Comparison of ENCODE assay signal across 1 cellular context in genomic region chr15:78979456-78980320, GRCh38.
TF ChIP-seq lines count a peak whose summit lies in the region.

No MANE protein-coding gene starts in this region.

TF ChIP-seq in K562, 482 proteins besides CTCF, POLR2A, EP300 and RAD21 (continued from another document and continues in another):
- TF ChIP-seq ZMIZ1 (IDR thresholded peaks at IDR 0.05; ENCODE audit: low read depth in 2 of 2, low read length in 2 of 2) = no peak
- no peak for TF ChIP-seq ZNF764 (CRISPR knock-in tag; IDR thresholded peaks at IDR 0.05; ENCODE audit: low read depth)
- TF ChIP-seq HEY1 (CRISPR knock-in tag; IDR thresholded peaks at IDR 0.05; ENCODE audit: borderline replicate concordance) = no peak
- TF ChIP-seq KAT7 (CRISPR knock-in tag; IDR thresholded peaks at IDR 0.05; ENCODE audit: borderline replicate concordance) = no peak
- TF ChIP-seq ZBTB40 (IDR thresholded peaks at IDR 0.05) = no peak
- no peak for TF ChIP-seq ZBTB40 (CRISPR knock-in tag; IDR thresholded peaks at IDR 0.05)
- no peak for TF ChIP-seq ETV6 (IDR thresholded peaks at IDR 0.05; ENCODE audit: borderline replicate concordance in 1 of 2, low read depth in 2 of 2, low read length in 1 of 2)
- no peak for TF ChIP-seq ETV6 (CRISPR knock-in tag; IDR thresholded peaks at IDR 0.05; ENCODE audit: borderline replicate concordance)
- TF ChIP-seq ESRRB (CRISPR knock-in tag; IDR thresholded peaks at IDR 0.05; ENCODE audit: borderline replicate concordance) = no peak
- no peak for TF ChIP-seq ZNF134 (CRISPR knock-in tag; conservative IDR thresholded peaks at IDR 0.05)
- no peak for TF ChIP-seq NR0B1 (IDR thresholded peaks at IDR 0.05; ENCODE audit: partially characterized antibody)
- no peak for TF ChIP-seq MAZ (CRISPR knock-in tag; conservative IDR thresholded peaks at IDR 0.05 in 1 of 2, IDR thresholded peaks at IDR 0.05 in 1 of 2)
- no peak for TF ChIP-seq TFE3 (CRISPR knock-in tag; IDR thresholded peaks at IDR 0.05)
- TF ChIP-seq SP2 (IDR thresholded peaks at IDR 0.05; ENCODE audit: extremely low read depth, low read depth, low read length, poor library complexity, severe bottlenecking) = no peak
- TF ChIP-seq SLC30A9 (CRISPR knock-in tag; IDR thresholded peaks at IDR 0.05) = no peak
- no peak for TF ChIP-seq GTF2B (IDR thresholded peaks at IDR 0.05; ENCODE audit: extremely low read depth, insufficient read length)
- no peak for TF ChIP-seq FOXM1 (IDR thresholded peaks at IDR 0.05; ENCODE audit: low read depth)
- no peak for TF ChIP-seq FOXM1 (CRISPR knock-in tag; IDR thresholded peaks at IDR 0.05; ENCODE audit: low read depth)
- TF ChIP-seq CCNT2 (IDR thresholded peaks at IDR 0.05; ENCODE audit: borderline replicate concordance, extremely low read depth, insufficient read length, low read depth, low read length) = no peak
- no peak for TF ChIP-seq ZNF143 (CRISPR knock-in tag; IDR thresholded peaks at IDR 0.05)
- TF ChIP-seq ZNF511 (CRISPR knock-in tag; IDR thresholded peaks at IDR 0.05) = no peak
- TF ChIP-seq STAT5A (IDR thresholded peaks at IDR 0.05; ENCODE audit: borderline replicate concordance, low read length) = no peak
- no peak for TF ChIP-seq SRF (CRISPR knock-in tag; IDR thresholded peaks at IDR 0.05)
- TF ChIP-seq ZNF239 (CRISPR knock-in tag; IDR thresholded peaks at IDR 0.05) = no peak
- peak; percentile 94 for TF ChIP-seq ZKSCAN1 (IDR thresholded peaks at IDR 0.05; ENCODE audit: low read depth, low read length)
